Comparison of ENCODE assay signal across 9 cellular contexts in genomic region chr9:3398232-3398648, GRCh38.
A peak's percentile ranks its signal among the peaks of the same experiment; 100 is the strongest.
DNase-seq lines count a peak whose midpoint lies in the region; ATAC-seq and TF ChIP-seq lines count a peak whose summit lies in the region.
"Had no signal": no experiment of that assay in that cellular context is flagged by ENCODE, and none has a peak within 500 bp of the region (broad histone marks: within the 10 kb centered on the region; RNA-seq: fewer than 3 reads in every experiment).

No MANE protein-coding gene starts in this region.

- no peaks in the 10 kb centered on the region for H3K9me3 ChIP-seq in prostate gland

- H3K4me1 ChIP-seq in prostate gland (replicated peaks) = no peaks in the 10 kb centered on the region

- H3K27ac Mint-ChIP-seq in activated T-cell treated with anti-CD3 and anti-CD28 coated beads, Interleukin-2, amount 50 U/mL, for 24 hours = peak overlapping the region; percentile 86
- H3K27ac Mint-ChIP-seq in T-helper 1 cell treated with Interleukin-12 subunit alpha and Interleukin-12 subunit beta and Interleukin-4 antibody, amounts not matched to agents 30 μg/mL and 1 μg/mL, for 36 hours = peak overlapping the region; percentile 10
- peak overlapping the region; percentile 91 for H3K27ac Mint-ChIP-seq in stimulated activated memory B cell treated with anti-CD40 and anti-IgM and Interleukin-4, amounts not matched to agents 10 μg/mL and 1 μg/mL and 100 μg/mL, for 72 hours
- no peak overlapping the region for H3K27ac Mint-ChIP-seq in Calu3 (ENCODE audit: unreplicated experiment)

- no peak for DNase-seq in activated T-cell treated with anti-CD3 and anti-CD28 coated beads, Interleukin-2, amount 50 U/mL, for 24 hours
- DNase-seq in activated T-cell treated with anti-CD3 and anti-CD28 coated beads for 4 hours (no peak), Calu3 (no peak), prostate gland (ENCODE audit: low spot score) (no peak)
- DNase-seq: heart left ventricle had no signal

- no peaks in the 10 kb centered on the region for H3K27me3 ChIP-seq in prostate gland (replicated peaks; ENCODE audit: insufficient read depth)
- H3K27me3 ChIP-seq: heart left ventricle had no signal

- peaks cover 51% of the 10 kb centered on the region for H3K4me1 Mint-ChIP-seq in activated T-cell treated with anti-CD3 and anti-CD28 coated beads, Interleukin-2, amount 50 U/mL, for 24 hours (ENCODE audit: low read depth)
- peaks cover 13% of the 10 kb centered on the region for H3K4me1 Mint-ChIP-seq in T-helper 1 cell treated with Interleukin-12 subunit alpha and Interleukin-12 subunit beta and Interleukin-4 antibody, amounts not matched to agents 30 μg/mL and 1 μg/mL, for 36 hours (ENCODE audit: low read depth)
- peaks cover 17% of the 10 kb centered on the region for H3K4me1 Mint-ChIP-seq in stimulated activated memory B cell treated with anti-CD40 and anti-IgM and Interleukin-4, amounts not matched to agents 10 μg/mL and 1 μg/mL and 100 μg/mL, for 72 hours
- H3K4me1 Mint-ChIP-seq in Calu3 (ENCODE audit: low read depth, unreplicated experiment) = no peaks in the 10 kb centered on the region

- no peaks in the 10 kb centered on the region for H3K27me3 Mint-ChIP-seq in activated T-cell treated with anti-CD3 and anti-CD28 coated beads, Interleukin-2, amount 50 U/mL, for 24 hours
- H3K27me3 Mint-ChIP-seq in T-helper 1 cell treated with Interleukin-12 subunit alpha and Interleukin-12 subunit beta and Interleukin-4 antibody, amounts not matched to agents 30 μg/mL and 1 μg/mL, for 36 hours (ENCODE audit: low read depth) = no peaks in the 10 kb centered on the region
- H3K27me3 Mint-ChIP-seq in stimulated activated memory B cell treated with anti-CD40 and anti-IgM and Interleukin-4, amounts not matched to agents 10 μg/mL and 1 μg/mL and 100 μg/mL, for 72 hours = no peaks in the 10 kb centered on the region
- no peaks in the 10 kb centered on the region for H3K27me3 Mint-ChIP-seq in Calu3 (ENCODE audit: unreplicated experiment)

- no TSS peak for BruUV-seq in Calu3 (replicated peaks; lab: Mats Ljungman, UMichigan)

- peak; percentile 75 for ATAC-seq in HG02885 (IDR thresholded peaks at IDR 0.05; ENCODE audit: poor library complexity, unreplicated experiment)
- ATAC-seq in stimulated activated memory B cell treated with anti-CD40 and anti-IgM and Interleukin-4, amounts not matched to agents 10 μg/mL and 1 μg/mL and 100 μg/mL, for 72 hours = peak; percentile 72
- ATAC-seq in HG03108 (IDR thresholded peaks at IDR 0.05; ENCODE audit: unreplicated experiment) = no peak

- H3K36me3 Mint-ChIP-seq in activated T-cell treated with anti-CD3 and anti-CD28 coated beads, Interleukin-2, amount 50 U/mL, for 24 hours (ENCODE audit: low read depth) = peaks cover 46% of the 10 kb centered on the region
- H3K36me3 Mint-ChIP-seq in T-helper 1 cell treated with Interleukin-12 subunit alpha and Interleukin-12 subunit beta and Interleukin-4 antibody, amounts not matched to agents 30 μg/mL and 1 μg/mL, for 36 hours (ENCODE audit: low read depth) = peaks cover 17% of the 10 kb centered on the region
- H3K36me3 Mint-ChIP-seq in stimulated activated memory B cell treated with anti-CD40 and anti-IgM and Interleukin-4, amounts not matched to agents 10 μg/mL and 1 μg/mL and 100 μg/mL, for 72 hours = peaks cover 27% of the 10 kb centered on the region
- H3K36me3 Mint-ChIP-seq in Calu3 (ENCODE audit: insufficient read depth, unreplicated experiment) = no peaks in the 10 kb centered on the region

- no peak overlapping the region for H3K4me3 ChIP-seq in prostate gland

- no peak for TF ChIP-seq CTCF in Calu3 (IDR thresholded peaks at IDR 0.05; ENCODE audit: unreplicated experiment)
- no peak for TF ChIP-seq CTCF in prostate gland (IDR thresholded peaks at IDR 0.05)

- H3K36me3 ChIP-seq in prostate gland = no peaks in the 10 kb centered on the region

- no peak for TF ChIP-seq POLR2A in prostate gland (IDR thresholded peaks at IDR 0.05)

- no peaks in the 10 kb centered on the region for H3K9me3 Mint-ChIP-seq in activated T-cell treated with anti-CD3 and anti-CD28 coated beads, Interleukin-2, amount 50 U/mL, for 24 hours
- peaks cover 3% of the 10 kb centered on the region for H3K9me3 Mint-ChIP-seq in T-helper 1 cell treated with Interleukin-12 subunit alpha and Interleukin-12 subunit beta and Interleukin-4 antibody, amounts not matched to agents 30 μg/mL and 1 μg/mL, for 36 hours
- H3K9me3 Mint-ChIP-seq in stimulated activated memory B cell treated with anti-CD40 and anti-IgM and Interleukin-4, amounts not matched to agents 10 μg/mL and 1 μg/mL and 100 μg/mL, for 72 hours = no peaks in the 10 kb centered on the region
- H3K9me3 Mint-ChIP-seq in Calu3 (ENCODE audit: low read depth, unreplicated experiment) = no peaks in the 10 kb centered on the region

- CTCF ChIA-PET in Calu3 (lab: Charles Lee) = no interaction called here

- H3K4me3 Mint-ChIP-seq in activated T-cell treated with anti-CD3 and anti-CD28 coated beads, Interleukin-2, amount 50 U/mL, for 24 hours = peak overlapping the region; percentile 55
- H3K4me3 Mint-ChIP-seq in T-helper 1 cell treated with Interleukin-12 subunit alpha and Interleukin-12 subunit beta and Interleukin-4 antibody, amounts not matched to agents 30 μg/mL and 1 μg/mL, for 36 hours = peak overlapping the region; percentile 56
- H3K4me3 Mint-ChIP-seq in stimulated activated memory B cell treated with anti-CD40 and anti-IgM and Interleukin-4, amounts not matched to agents 10 μg/mL and 1 μg/mL and 100 μg/mL, for 72 hours = peak overlapping the region; percentile 74
- no peak overlapping the region for H3K4me3 Mint-ChIP-seq in Calu3 (ENCODE audit: low read depth, unreplicated experiment)

- 84% methylated on average over 2 of the region's 2 CpGs for WGBS in prostate gland

- intact Hi-C loops in Calu3 (cut with micrococcal nuclease; ENCODE audit: unreplicated experiment) = no loop called here
- intact Hi-C loops in prostate gland (cut with DNase I) = no loop called here

- H3K27ac ChIP-seq in prostate gland = no peak overlapping the region
